8 cellular contexts compared by ENCODE assay signal in the genomic region with DNA sequence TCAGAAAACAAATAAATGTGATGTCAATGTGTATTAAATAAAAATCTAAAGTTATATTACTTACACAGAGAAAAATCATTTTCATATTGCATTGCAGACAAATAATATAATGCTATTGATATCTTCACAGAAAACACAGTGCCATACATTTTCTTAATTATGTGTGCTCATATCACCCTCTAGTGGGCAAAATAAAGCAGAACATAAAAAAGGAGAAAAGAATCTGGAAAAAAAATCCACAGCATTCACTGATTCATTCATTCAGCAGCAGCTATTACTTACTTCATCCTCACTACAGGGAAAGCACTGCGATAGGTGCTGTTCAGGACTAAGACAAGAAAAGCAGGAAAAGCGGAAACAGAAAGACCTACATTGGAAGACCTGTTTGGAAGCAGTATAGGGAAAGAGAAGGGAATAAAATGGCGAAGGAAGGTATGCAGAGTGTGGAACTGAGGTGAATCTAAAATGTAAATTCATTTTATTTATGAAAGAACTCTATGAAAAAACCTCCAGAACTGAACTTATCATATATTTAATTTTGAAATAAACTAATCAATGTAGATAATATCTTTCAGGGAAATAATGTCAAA.
DNase-seq lines count a peak whose midpoint lies in the region; ATAC-seq, FAIRE-seq and TF ChIP-seq lines count a peak whose summit lies in the region.

No MANE protein-coding gene starts in this region.

- peaks cover 0 to 2% (median 0%) of the 10 kb centered on the region in 7 donors for H3K9me3 Mint-ChIP-seq in CD14-positive monocyte

- POLR2A ChIA-PET in RWPE1 (lab: Yijun Ruan, JAX; ENCODE audit: low non-redundant PET): no interaction called here

- H3K27ac ChIP-seq in RWPE1 (no peak overlapping the region), small intestine (ENCODE audit: low read depth in 1 of 2, low read length in 1 of 2) (no peak overlapping the region)

- no peaks in the 10 kb centered on the region for H3K27me3 ChIP-seq in small intestine (ENCODE audit: control insufficient read depth in 2 of 2, insufficient read depth in 2 of 2, low read length in 2 of 2)

- 91 to 95% (median 93%) methylated on average over 3 of the region's 3 CpGs for WGBS in small intestine, 3 donors

- no peak overlapping the region for H3K4me3 Mint-ChIP-seq in CD14-positive monocyte

- CTCF ChIA-PET in RWPE1 (lab: Yijun Ruan, JAX): interaction anchor here (0.6 to 0.7 kb wide), 2 partner anchors 709 to 1727 kb away, joined by 3 to 4 read pairs; no protein-coding TSS in a partner anchor

- TF ChIP-seq CTCF in CD14-positive monocyte (IDR thresholded peaks at IDR 0.05) (peak; percentile 83), RWPE1 (conservative IDR thresholded peaks at IDR 0.05; ENCODE audit: low read depth) (peak; percentile 82), fibroblast of pulmonary artery (IDR thresholded peaks at IDR 0.05; ENCODE audit: low read length, missing control alignments) (peak; percentile 71)

- peaks cover 16 to 24% of the 10 kb centered on the region in 2 donors for H3K36me3 Mint-ChIP-seq in CD14-positive monocyte

- intact Hi-C loops in CD14-positive monocyte (cut with micrococcal nuclease): no loop called here

- no peaks in the 10 kb centered on the region for H3K27me3 Mint-ChIP-seq in CD14-positive monocyte (ENCODE audit: low read depth in 3 of 3)

- no peaks in the 10 kb centered on the region for H3K36me3 ChIP-seq in small intestine (ENCODE audit: control insufficient read depth in 2 of 2, insufficient read depth in 2 of 2, low read length in 2 of 2)

- FAIRE-seq in small intestine (lab: Jason Lieb, UNC): no peak

- H3K4me1 ChIP-seq in small intestine (ENCODE audit: control insufficient read depth in 2 of 2, insufficient read depth in 1 of 2, low read depth in 1 of 2, low read length in 1 of 2): no peaks in the 10 kb centered on the region

- peak; percentile 68 for ATAC-seq in GM18511 (IDR thresholded peaks at IDR 0.05; ENCODE audit: unreplicated experiment)
- ATAC-seq in GM21576 (IDR thresholded peaks at IDR 0.05; ENCODE audit: unreplicated experiment): no peak

- no peak overlapping the region for H3K4me3 ChIP-seq in fibroblast of pulmonary artery (replicated peaks; ENCODE audit: low read depth, low read length)
- no peak overlapping the region for H3K4me3 ChIP-seq in small intestine (ENCODE audit: low read depth in 1 of 2, low read length in 2 of 2)

- no peaks in the 10 kb centered on the region for H3K4me1 Mint-ChIP-seq in CD14-positive monocyte

- H3K27ac Mint-ChIP-seq in CD14-positive monocyte: no peak overlapping the region

- H3K9me3 ChIP-seq in small intestine (ENCODE audit: control insufficient read depth, low read depth): no peaks in the 10 kb centered on the region

- no peak for DNase-seq in CD14-positive monocyte (ENCODE audit: low spot score)
- DNase-seq in HPDE6-E6E7 (ENCODE audit: extremely low spot score): peak; percentile 1
- DNase-seq in RWPE1 (ENCODE audit: low spot score): peak; percentile 4
- peak; percentile 64 for DNase-seq in fibroblast of pulmonary artery (ENCODE audit: low read depth)
- DNase-seq in small intestine: peak; percentile 48
- no peak for DNase-seq in T-helper 9 cell

Comparison
In these comparisons a context has a peak if more than half of its experiments do, and no peak if none do; other contexts are left out.
1. DNase-seq: peak in HPDE6-E6E7 (single experiment), RWPE1 (single experiment), fibroblast of pulmonary artery (single experiment) and small intestine (single experiment); none in CD14-positive monocyte (single experiment) and T-helper 9 cell (single experiment).
2. Peak in every context shown above with its lines, with median percentiles within 50 percentile points of each other: CTCF ChIP-seq.